8 cellular contexts compared by ENCODE assay signal in genomic region chr19:19040417-19040816, GRCh38. TPM values are rescaled to one million over a fixed set of nuclear protein-coding genes. Genes with fewer than 3 reads are reported as not detected.
DNase-seq lines count a peak whose midpoint lies in the region; ATAC-seq and TF ChIP-seq lines count a peak whose summit lies in the region.

No MANE protein-coding gene starts in this region.

- H3K4me3 ChIP-seq in right atrium auricular region, result no peak overlapping the region
- no peak overlapping the region for H3K4me3 ChIP-seq in HAP-1

- H3K27ac ChIP-seq in VCaP (peak overlapping the region; percentile 68), right atrium auricular region (no peak overlapping the region)

- H3K4me1 ChIP-seq in right atrium auricular region, result peaks cover 0 to 6% of the 10 kb centered on the region in 2 donors
- H3K4me1 ChIP-seq in HAP-1, result no peaks in the 10 kb centered on the region

- DNase-seq in DMS53 (lab: John Stamatoyannopoulos, UW), result peak; percentile 31
- DNase-seq in DMS53 treated with DMSO at 0.1 percent for 48 hours (lab: John Stamatoyannopoulos, UW; ENCODE audit: unreplicated experiment), result no peak
- peak; percentile 81 for DNase-seq in right atrium auricular region (ENCODE audit: low spot score)
- peak; percentile 93 for DNase-seq in stromal cell of bone marrow (ENCODE audit: low read depth)
- DNase-seq in HAP-1 (ENCODE audit: low spot score in 2 of 2), result no peak
- no peak for DNase-seq in NCI-H2227 (lab: John Stamatoyannopoulos, UW; ENCODE audit: unreplicated experiment)

- no peak for ATAC-seq in HG02970 (IDR thresholded peaks at IDR 0.05; ENCODE audit: low FRiP score, unreplicated experiment)

- H3K9me3 ChIP-seq in right atrium auricular region (no peaks in the 10 kb centered on the region), HAP-1 (peaks cover 7% of the 10 kb centered on the region)

- in situ Hi-C loops in HAP-1 (cut with MboI; ENCODE audit: low sequenced_read_pairs), result no loop called here

- H3K36me3 ChIP-seq in right atrium auricular region (peaks cover 16% of the 10 kb centered on the region), HAP-1 (replicated peaks) (peaks cover 54% of the 10 kb centered on the region)

- H3K27me3 ChIP-seq in right atrium auricular region (no peaks in the 10 kb centered on the region), HAP-1 (ENCODE audit: low read depth) (no peaks in the 10 kb centered on the region)

- no peak for TF ChIP-seq CTCF in VCaP (conservative IDR thresholded peaks at IDR 0.05)
- TF ChIP-seq CTCF in right atrium auricular region (IDR thresholded peaks at IDR 0.05), result no peak

RNA-seq across cellular contexts. Expression of gene ARMC6, which starts 7.0 kb away (rescaled TPM):
- 10 to 100 TPM; 13.7 to 14.4 TPM for total RNA-seq in right atrium auricular region

RNA-seq across cellular contexts. Expression of gene SUGP2, which starts 7.1 kb away (rescaled TPM):
- total RNA-seq in right atrium auricular region, result 10 to 100 TPM; 25.4 to 36.1 TPM

RNA-seq across cellular contexts. Expression of gene SLC25A42, which starts 23.4 kb away (rescaled TPM):
- total RNA-seq in right atrium auricular region, result 10 to 100 TPM; 10.3 to 14.4 TPM

Comparison
In these comparisons a context has a peak if more than half of its experiments do, and no peak if none do; other contexts are left out.
1. DNase-seq: peak in DMS53 (single experiment), right atrium auricular region (single experiment) and stromal cell of bone marrow (single experiment); none in DMS53 treated with DMSO at 0.1 percent for 48 hours (single experiment), HAP-1 (0 of 2) and NCI-H2227 (single experiment).